Comparison of ENCODE assay signal across 1 cellular context in genomic region chr6:144140859-144141258, GRCh38.
TF ChIP-seq lines count a peak whose summit lies in the region.

No MANE protein-coding gene starts in this region.

TF ChIP-seq in GM12878, 131 proteins besides CTCF, POLR2A, EP300 and RAD21 (continued from another document):
- no peak for TF ChIP-seq ZBTB33 (IDR thresholded peaks at IDR 0.05)
- TF ChIP-seq BHLHE40 (IDR thresholded peaks at IDR 0.05; ENCODE audit: borderline replicate concordance in 1 of 2, low read depth in 2 of 2, low read length in 1 of 2): no peak
- peak; percentile 50; the same call in 1 of the 2 replicates for TF ChIP-seq CREM (IDR thresholded peaks at IDR 0.05; ENCODE audit: low read depth)
- no peak for TF ChIP-seq POU2F2 (IDR thresholded peaks at IDR 0.05; ENCODE audit: borderline replicate concordance, low read depth, low read length)
- peak; percentile 36; the same call in 1 of the 2 replicates for TF ChIP-seq RUNX3 (IDR thresholded peaks at IDR 0.05; ENCODE audit: low read length)
- TF ChIP-seq ATF2 (IDR thresholded peaks at IDR 0.05; ENCODE audit: low read length): peak; percentile 37; the same call in 1 of the 2 replicates
- TF ChIP-seq PML (IDR thresholded peaks at IDR 0.05; ENCODE audit: low read length): no peak
- TF ChIP-seq PRDM15 (CRISPR knock-in tag; IDR thresholded peaks at IDR 0.05): no peak
- TF ChIP-seq RFX5 (IDR thresholded peaks at IDR 0.05; ENCODE audit: low read depth, low read length): no peak
- TF ChIP-seq TBL1XR1 (IDR thresholded peaks at IDR 0.05; ENCODE audit: low read depth, low read length): no peak
- TF ChIP-seq MTA3 (IDR thresholded peaks at IDR 0.05; ENCODE audit: borderline replicate concordance, low read length): 0 out of 2 replicates have a peak, but pooled peaks have one; percentile 36
- TF ChIP-seq ASH2L (IDR thresholded peaks at IDR 0.05; ENCODE audit: borderline replicate concordance, low read depth): no peak
